ENCODE assay signal across 8 cellular contexts in the genomic region with DNA sequence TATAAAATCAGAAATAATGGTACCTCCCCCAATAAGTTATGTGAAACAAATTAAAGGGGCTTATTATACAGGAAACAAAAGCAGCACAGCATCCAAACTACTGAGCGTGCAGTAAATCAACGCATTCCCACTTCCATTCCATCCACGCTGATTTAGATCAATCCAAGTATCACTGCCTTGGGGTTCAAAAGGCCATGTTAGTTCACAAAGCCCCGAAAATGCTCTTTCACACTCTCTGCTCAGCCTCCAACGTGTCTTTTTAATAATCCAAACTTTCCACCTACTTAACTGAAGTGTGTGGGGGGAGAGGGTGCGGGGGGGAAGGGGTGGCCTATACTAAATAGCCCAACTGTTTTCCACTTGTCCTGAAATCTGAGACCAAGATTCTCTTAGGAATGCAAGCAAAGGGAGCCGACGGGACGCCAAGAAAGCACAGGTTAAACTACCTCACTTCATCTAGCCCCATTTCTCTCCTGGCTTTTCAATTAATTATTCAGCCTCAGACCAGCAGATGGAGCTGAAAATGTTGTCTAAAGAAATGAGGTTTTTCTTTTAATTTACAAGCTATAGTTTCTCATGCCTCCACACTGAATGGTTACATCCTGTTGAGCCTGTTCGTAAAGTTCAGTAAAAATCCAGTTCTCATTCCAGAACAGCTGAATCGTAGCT.
DNase-seq lines count a peak whose midpoint lies in the region; ATAC-seq and TF ChIP-seq lines count a peak whose summit lies in the region.

No MANE protein-coding gene starts in this region.

- H3K9ac ChIP-seq in DND-41 (ENCODE audit: low read depth, low read length) (peak overlapping the region; percentile 86), iPS-18a (ENCODE audit: low read length) (peak overlapping the region; percentile 67)

- H3K36me3 ChIP-seq in DND-41 (ENCODE audit: insufficient read depth, low read length) = peaks cover 23% of the 10 kb centered on the region
- H3K36me3 ChIP-seq in iPS-18a (ENCODE audit: control insufficient read depth, low read depth, low read length) = peaks cover 7% of the 10 kb centered on the region

- H3K9me3 Mint-ChIP-seq in activated naive CD8-positive, alpha-beta T cell treated with anti-CD3 and anti-CD28 coated beads, Interleukin-2, amount 50 U/mL, for 24 hours = no peaks in the 10 kb centered on the region
- H3K9me3 Mint-ChIP-seq in stimulated activated naive B cell treated with anti-CD40 and anti-IgM and Interleukin-4, amounts not matched to agents 10 μg/mL and 1 μg/mL and 100 μg/mL, for 72 hours = no peaks in the 10 kb centered on the region

- peak overlapping the region; percentile 96 for H3K4me3 Mint-ChIP-seq in activated naive CD8-positive, alpha-beta T cell treated with anti-CD3 and anti-CD28 coated beads, Interleukin-2, amount 50 U/mL, for 24 hours
- peak overlapping the region; percentile 89 to 94 for H3K4me3 Mint-ChIP-seq in stimulated activated naive B cell treated with anti-CD40 and anti-IgM and Interleukin-4, amounts not matched to agents 10 μg/mL and 1 μg/mL and 100 μg/mL, for 72 hours

- peaks cover 35% of the 10 kb centered on the region for H4K20me1 ChIP-seq in DND-41 (ENCODE audit: insufficient read depth, low read length)

- H3K27me3 ChIP-seq in DND-41 (ENCODE audit: insufficient read depth, low read length, poor library complexity) = no peaks in the 10 kb centered on the region
- no peaks in the 10 kb centered on the region for H3K27me3 ChIP-seq in HL-60 (ENCODE audit: insufficient read depth, poor library complexity, severe bottlenecking)
- no peaks in the 10 kb centered on the region for H3K27me3 ChIP-seq in iPS-18a (ENCODE audit: control insufficient read depth, insufficient read depth, low read length)

- H3K4me1 ChIP-seq in DND-41 (ENCODE audit: insufficient read depth, low read length) = peaks cover 42% of the 10 kb centered on the region
- peaks cover 9% of the 10 kb centered on the region for H3K4me1 ChIP-seq in iPS-18a (ENCODE audit: control insufficient read depth, low read depth, low read length)

- H3K4me1 Mint-ChIP-seq in activated naive CD8-positive, alpha-beta T cell treated with anti-CD3 and anti-CD28 coated beads, Interleukin-2, amount 50 U/mL, for 24 hours = peaks cover 33% of the 10 kb centered on the region
- H3K4me1 Mint-ChIP-seq in stimulated activated naive B cell treated with anti-CD40 and anti-IgM and Interleukin-4, amounts not matched to agents 10 μg/mL and 1 μg/mL and 100 μg/mL, for 72 hours = peaks cover 10 to 18% of the 10 kb centered on the region in 2 donors

- peak overlapping the region; percentile 87 for H3K4me2 ChIP-seq in DND-41 (ENCODE audit: insufficient read depth, low read length)

- peak; percentile 69 for TF ChIP-seq CTCF in DND-41 (IDR thresholded peaks at IDR 0.05; ENCODE audit: borderline replicate concordance, extremely low read depth, low read length, poor library complexity, severe bottlenecking)
- peak; percentile 19 for TF ChIP-seq CTCF in HL-60 (IDR thresholded peaks at IDR 0.05; ENCODE audit: insufficient read depth, low read length)

- H3K27ac ChIP-seq in DND-41 (ENCODE audit: low read length) (peak overlapping the region; percentile 92), HL-60 (replicated peaks) (peak overlapping the region; percentile 90), iPS-18a (ENCODE audit: low read length) (no peak overlapping the region)

- DNase-seq in DND-41 (no peak), HL-60 (ENCODE audit: low read depth in 1 of 2, low spot score in 1 of 2) (no peak)
- DNase-seq in activated naive CD8-positive, alpha-beta T cell treated with anti-CD3 and anti-CD28 coated beads, Interleukin-2, amount 50 U/mL, for 24 hours = no peak
- DNase-seq in stimulated activated naive B cell treated with anti-CD40 and anti-IgM and Interleukin-4, amounts not matched to agents 10 μg/mL and 1 μg/mL and 100 μg/mL, for 72 hours = no peak
- no peak for DNase-seq in stimulated activated naive CD4-positive, alpha-beta T cell treated with Interleukin-2 at 50 U/mL for 16 hours (lab: John Stamatoyannopoulos, UW)
- no peak for DNase-seq in stimulated activated CD4-positive, alpha-beta T cell treated with anti-CD3 and anti-CD28 coated beads, Interleukin-4, amount 100 ng/mL, for 24 hours

- no peaks in the 10 kb centered on the region for H3K27me3 Mint-ChIP-seq in activated naive CD8-positive, alpha-beta T cell treated with anti-CD3 and anti-CD28 coated beads, Interleukin-2, amount 50 U/mL, for 24 hours
- no peaks in the 10 kb centered on the region for H3K27me3 Mint-ChIP-seq in stimulated activated naive B cell treated with anti-CD40 and anti-IgM and Interleukin-4, amounts not matched to agents 10 μg/mL and 1 μg/mL and 100 μg/mL, for 72 hours

- H3K36me3 Mint-ChIP-seq in activated naive CD8-positive, alpha-beta T cell treated with anti-CD3 and anti-CD28 coated beads, Interleukin-2, amount 50 U/mL, for 24 hours (ENCODE audit: low read depth) = peaks cover 12% of the 10 kb centered on the region
- H3K36me3 Mint-ChIP-seq in stimulated activated naive B cell treated with anti-CD40 and anti-IgM and Interleukin-4, amounts not matched to agents 10 μg/mL and 1 μg/mL and 100 μg/mL, for 72 hours = peaks cover 3 to 16% of the 10 kb centered on the region in 2 donors

- H3K4me3 ChIP-seq in DND-41 (ENCODE audit: low read depth in 1 of 2, low read length in 2 of 2) (peak overlapping the region; percentile 71 to 78), HL-60 (replicated peaks; ENCODE audit: insufficient read depth, low read length) (peak overlapping the region; percentile 80), iPS-18a (ENCODE audit: low read length) (peak overlapping the region; percentile 90)

- peak; percentile 1; the same call in 2 of the 3 replicates for ATAC-seq in DND-41 (ENCODE audit: insufficient read depth, low read depth)
- ATAC-seq in GM19455 (IDR thresholded peaks at IDR 0.05; ENCODE audit: unreplicated experiment) = peak; percentile 9
- no peak for ATAC-seq in activated naive CD8-positive, alpha-beta T cell treated with anti-CD3 and anti-CD28 coated beads, Interleukin-2, amount 50 U/mL, for 24 hours
- peak; percentile 0 to 1 for ATAC-seq in stimulated activated naive B cell treated with anti-CD40 and anti-IgM and Interleukin-4, amounts not matched to agents 10 μg/mL and 1 μg/mL and 100 μg/mL, for 72 hours (replicated peaks)

- H2AFZ ChIP-seq in DND-41 (ENCODE audit: low read depth, low read length) = peak overlapping the region; percentile 79

- H3K9me3 ChIP-seq in DND-41 (ENCODE audit: insufficient read depth, low read length, severe bottlenecking) (no peaks in the 10 kb centered on the region), iPS-18a (ENCODE audit: control insufficient read depth, low read depth, low read length) (no peaks in the 10 kb centered on the region)

- peaks cover 44% of the 10 kb centered on the region for H3K79me2 ChIP-seq in DND-41 (ENCODE audit: insufficient read depth, low read length)

- H3K27ac Mint-ChIP-seq in activated naive CD8-positive, alpha-beta T cell treated with anti-CD3 and anti-CD28 coated beads, Interleukin-2, amount 50 U/mL, for 24 hours = peak overlapping the region; percentile 99
- H3K27ac Mint-ChIP-seq in stimulated activated naive B cell treated with anti-CD40 and anti-IgM and Interleukin-4, amounts not matched to agents 10 μg/mL and 1 μg/mL and 100 μg/mL, for 72 hours = peak overlapping the region; percentile 100
